ENCODE assay signal across 1 cellular context in genomic region chr7:143426479-143427142, GRCh38.
TF ChIP-seq lines count a peak whose summit lies in the region.

No MANE protein-coding gene starts in this region.

TF ChIP-seq in K562, 482 proteins besides CTCF, POLR2A, EP300 and RAD21 (continued from another document and continues in another):
- TF ChIP-seq TOE1 (IDR thresholded peaks at IDR 0.05; ENCODE audit: borderline replicate concordance) (no peak), TOE1 (CRISPR knock-in tag; IDR thresholded peaks at IDR 0.05; ENCODE audit: borderline replicate concordance, low read depth) (no peak), POU5F1 (IDR thresholded peaks at IDR 0.05; ENCODE audit: borderline replicate concordance, low read depth, low read length, partially characterized antibody) (no peak), NONO (IDR thresholded peaks at IDR 0.05; ENCODE audit: low read depth in 2 of 2, low read length in 1 of 2) (no peak), SAP30 (IDR thresholded peaks at IDR 0.05; ENCODE audit: borderline replicate concordance, insufficient read depth, low read depth, low read length, poor library complexity, severe bottlenecking) (no peak), PRMT5 (CRISPR knock-in tag; IDR thresholded peaks at IDR 0.05) (no peak), POLR2G (IDR thresholded peaks at IDR 0.05; ENCODE audit: low read depth, low read length) (no peak), MCM7 (IDR thresholded peaks at IDR 0.05) (no peak), EWSR1 (IDR thresholded peaks at IDR 0.05; ENCODE audit: borderline replicate concordance, low read depth, partially characterized antibody) (no peak), ZFP30 (CRISPR knock-in tag; IDR thresholded peaks at IDR 0.05; ENCODE audit: borderline replicate concordance) (no peak), ZC3H11A (IDR thresholded peaks at IDR 0.05; ENCODE audit: low read depth, low read length) (no peak), CBFA2T3 (IDR thresholded peaks at IDR 0.05) (peak; percentile 92), SRSF3 (IDR thresholded peaks at IDR 0.05; ENCODE audit: insufficient read depth, low read length) (no peak), PHB2 (IDR thresholded peaks at IDR 0.05; ENCODE audit: low read depth) (no peak), RFX1 (IDR thresholded peaks at IDR 0.05) (no peak; the same call in 1 of the 2 replicates), ZMIZ1 (IDR thresholded peaks at IDR 0.05; ENCODE audit: low read depth in 2 of 2, low read length in 2 of 2) (no peak), MBD1 (CRISPR knock-in tag; IDR thresholded peaks at IDR 0.05) (no peak), POLR2H (tag; IDR thresholded peaks at IDR 0.05; ENCODE audit: low read depth) (no peak), ZNF408 (CRISPR knock-in tag; IDR thresholded peaks at IDR 0.05; ENCODE audit: low read depth) (no peak), ETS1 (conservative IDR thresholded peaks at IDR 0.05; ENCODE audit: control insufficient read depth, low read depth, low read length) (no peak), KDM1A (IDR thresholded peaks at IDR 0.05) (peak; percentile 83), NFIX (CRISPR knock-in tag; IDR thresholded peaks at IDR 0.05; ENCODE audit: low read depth) (no peak), NFRKB (IDR thresholded peaks at IDR 0.05; ENCODE audit: low read depth) (no peak), GTF2B (IDR thresholded peaks at IDR 0.05; ENCODE audit: extremely low read depth, insufficient read length) (no peak), ZNF589 (CRISPR knock-in tag; IDR thresholded peaks at IDR 0.05; ENCODE audit: low read depth) (no peak), MNT (conservative IDR thresholded peaks at IDR 0.05) (peak; percentile 12 to 59; a peak in 3 of 4 replicates), ZNF282 (CRISPR knock-in tag; IDR thresholded peaks at IDR 0.05) (no peak), GABPA (tag; conservative IDR thresholded peaks at IDR 0.05; ENCODE audit: low read depth) (no peak), JUNB (CRISPR knock-in tag; conservative IDR thresholded peaks at IDR 0.05) (no peak), CHD4 (IDR thresholded peaks at IDR 0.05; ENCODE audit: insufficient read depth, insufficient replicate concordance, low read depth, low read length, poor library complexity, severe bottlenecking) (no peak), U2AF2 (optimal IDR thresholded peaks at IDR 0.05; ENCODE audit: low read depth, low read length) (no peak), ZNF518B (CRISPR knock-in tag; IDR thresholded peaks at IDR 0.05) (no peak), ZNF77 (CRISPR knock-in tag; IDR thresholded peaks at IDR 0.05) (no peak), ZBTB43 (CRISPR knock-in tag; IDR thresholded peaks at IDR 0.05) (no peak), MAFK (IDR thresholded peaks at IDR 0.05; ENCODE audit: low read length) (no peak), KAT7 (CRISPR knock-in tag; IDR thresholded peaks at IDR 0.05; ENCODE audit: borderline replicate concordance) (no peak), ZFP91 (CRISPR knock-in tag; IDR thresholded peaks at IDR 0.05) (no peak), ZNF224 (CRISPR knock-in tag; IDR thresholded peaks at IDR 0.05) (no peak), PRPF4 (IDR thresholded peaks at IDR 0.05; ENCODE audit: insufficient read depth, low read depth, low read length, poor library complexity, severe bottlenecking) (no peak), PHF8 (IDR thresholded peaks at IDR 0.05; ENCODE audit: borderline replicate concordance, low read length) (no peak), CSDE1 (IDR thresholded peaks at IDR 0.05) (no peak), TCF15 (CRISPR knock-in tag; IDR thresholded peaks at IDR 0.05) (no peak), ZHX1 (conservative IDR thresholded peaks at IDR 0.05; ENCODE audit: low read length) (no peak), ZNF184 (CRISPR knock-in tag; IDR thresholded peaks at IDR 0.05) (no peak)
